12 cellular contexts compared by ENCODE assay signal in genomic region chr6:37279366-37280134, GRCh38. TPM values are rescaled to one million over a fixed set of nuclear protein-coding genes. Genes with fewer than 3 reads are reported as not detected.
DNase-seq lines count a peak whose midpoint lies in the region; ATAC-seq and TF ChIP-seq lines count a peak whose summit lies in the region.
"Had no signal": no experiment of that assay in that cellular context is flagged by ENCODE, and none has a peak within 500 bp of the region (broad histone marks: within the 10 kb centered on the region; RNA-seq: fewer than 3 reads in every experiment).

No MANE protein-coding gene starts in this region.

- no peaks in the 10 kb centered on the region for H3K27me3 ChIP-seq in DND-41 (ENCODE audit: insufficient read depth, low read length, poor library complexity)
- H3K27me3 ChIP-seq: neural progenitor cell had no signal

- no peaks in the 10 kb centered on the region for H3K9me3 Mint-ChIP-seq in nephron
- H3K9me3 Mint-ChIP-seq: neural progenitor cell had no signal

- H3K36me3 Mint-ChIP-seq in nephron (ENCODE audit: low read depth): peaks cover 47% of the 10 kb centered on the region

- peaks cover 90% of the 10 kb centered on the region for H3K4me1 ChIP-seq in DND-41 (ENCODE audit: insufficient read depth, low read length)
- H3K4me1 ChIP-seq: neural progenitor cell had no signal

- no peak for DNase-seq in DND-41
- peak; percentile 95 for DNase-seq in NOMO-1 treated with DMSO at 0.1 percent for 48 hours (lab: John Stamatoyannopoulos, UW; ENCODE audit: unreplicated experiment)
- DNase-seq in epithelial cell of proximal tubule (ENCODE audit: low read depth): peak; percentile 67
- no peak for DNase-seq in caudate nucleus (lab: John Stamatoyannopoulos, UW)
- no peak for DNase-seq in NCI-H1930 (lab: John Stamatoyannopoulos, UW)
- DNase-seq: DMS153, NCI-H2107 had no signal

- H2AFZ ChIP-seq in DND-41 (ENCODE audit: low read depth, low read length): no peak overlapping the region
- H2AFZ ChIP-seq: neural progenitor cell had no signal

- no peak overlapping the region for H3K4me3 Mint-ChIP-seq in nephron
- H3K4me3 Mint-ChIP-seq: neural progenitor cell had no signal

- H3K4me3 ChIP-seq in DND-41 (ENCODE audit: low read depth in 1 of 2, low read length in 2 of 2) (no peak overlapping the region), epithelial cell of proximal tubule (ENCODE audit: low read depth, low read length) (no peak overlapping the region)
- H3K4me3 ChIP-seq: neural progenitor cell, SK-N-MC had no signal

- peak overlapping the region in 2 of 3 experiments; percentile 47 to 57 for H3K27ac Mint-ChIP-seq in nephron
- H3K27ac Mint-ChIP-seq: neural progenitor cell had no signal

- H3K9ac ChIP-seq in DND-41 (ENCODE audit: low read depth, low read length): peak overlapping the region; percentile 13
- H3K9ac ChIP-seq: neural progenitor cell had no signal

- H3K4me1 Mint-ChIP-seq in nephron: peaks cover 54% of the 10 kb centered on the region
- H3K4me1 Mint-ChIP-seq: neural progenitor cell had no signal

- ATAC-seq in DND-41 (ENCODE audit: insufficient read depth, low read depth) (no peak), HG03460 (IDR thresholded peaks at IDR 0.05; ENCODE audit: unreplicated experiment) (no peak), HG03139 (IDR thresholded peaks at IDR 0.05; ENCODE audit: unreplicated experiment) (no peak)

- H3K79me2 ChIP-seq in DND-41 (ENCODE audit: insufficient read depth, low read length): peaks cover 79% of the 10 kb centered on the region

- H3K9me3 ChIP-seq in DND-41 (ENCODE audit: insufficient read depth, low read length, severe bottlenecking): no peaks in the 10 kb centered on the region

- H3K27ac ChIP-seq in DND-41 (ENCODE audit: low read length) (peak overlapping the region; percentile 93), caudate nucleus (ENCODE audit: low read depth, low read length) (no peak overlapping the region)
- H3K27ac ChIP-seq: neural progenitor cell, SK-N-MC had no signal

- H3K36me3 ChIP-seq in DND-41 (ENCODE audit: insufficient read depth, low read length): peaks cover 61% of the 10 kb centered on the region
- H3K36me3 ChIP-seq: neural progenitor cell had no signal

- H3K4me2 ChIP-seq in DND-41 (ENCODE audit: insufficient read depth, low read length): peak overlapping the region; percentile 20; the same call in 1 of the 2 replicates
- H3K4me2 ChIP-seq: neural progenitor cell had no signal

- TF ChIP-seq CTCF in DND-41 (IDR thresholded peaks at IDR 0.05; ENCODE audit: borderline replicate concordance, extremely low read depth, low read length, poor library complexity, severe bottlenecking): no peak
- no peak for TF ChIP-seq CTCF in epithelial cell of proximal tubule (conservative IDR thresholded peaks at IDR 0.05; ENCODE audit: low read depth, low read length)
- no peak for TF ChIP-seq CTCF in nephron (IDR thresholded peaks at IDR 0.05; ENCODE audit: unreplicated experiment in 3 of 3)

- H3K27me3 Mint-ChIP-seq in nephron (ENCODE audit: low read depth): no peaks in the 10 kb centered on the region

- H4K20me1 ChIP-seq in DND-41 (ENCODE audit: insufficient read depth, low read length): no peaks in the 10 kb centered on the region

RNA-seq across cellular contexts. Expression of gene TMEM217, which starts 21.6 kb away (rescaled TPM):
- 0.80 and 0.86 TPM in 2 replicates for total RNA-seq in epithelial cell of proximal tubule

RNA-seq across cellular contexts. Expression of gene TBC1D22B, which starts 22.0 kb away (rescaled TPM):
- total RNA-seq in epithelial cell of proximal tubule: 8.8 and 9.8 TPM in 2 replicates

Comparison
In these comparisons a context has a peak if more than half of its experiments do, and no peak if none do; other contexts are left out.
1. DNase-seq: peak in NOMO-1 treated with DMSO at 0.1 percent for 48 hours (single experiment) and epithelial cell of proximal tubule (single experiment); none in DND-41 (single experiment), caudate nucleus (0 of 61) and NCI-H1930 (0 of 2).